In genomic region chr10:102853944-102854694, GRCh38 we compare ENCODE assay signal across 8 cellular contexts. TPM values are rescaled to one million over a fixed set of nuclear protein-coding genes. Genes with fewer than 3 reads are reported as not detected.
DNase-seq lines count a peak whose midpoint lies in the region; ATAC-seq, FAIRE-seq and TF ChIP-seq lines count a peak whose summit lies in the region.

Gene BORCS7 (plus strand): TSS chr10:102854259. CDS start chr10:102854287, 28 bp downstream.

- H3K27ac ChIP-seq in A673 (ENCODE audit: low read depth, low read length, poor library complexity, severe bottlenecking) = peak within 1 kb of the TSS; percentile 90
- peak within 1 kb of the TSS; percentile 87 for H3K27ac ChIP-seq in VCaP
- peak within 1 kb of the TSS; percentile 83 for H3K27ac ChIP-seq in mammary epithelial cell (ENCODE audit: insufficient read depth, low read depth, low read length)
- H3K27ac ChIP-seq in small intestine (ENCODE audit: low read depth in 1 of 2, low read length in 1 of 2) = peak within 1 kb of the TSS; percentile 76 to 94

- BruUV-seq in A673 (replicated peaks; lab: Mats Ljungman, UMichigan) (TSS peak; percentile 96), mammary epithelial cell (replicated peaks; lab: Mats Ljungman, UMichigan) (TSS peak; percentile 91)

- intact Hi-C loops in A673 (cut with micrococcal nuclease; ENCODE audit: unreplicated experiment) = no loop called here
- intact Hi-C loops in mammary epithelial cell (cut with micrococcal nuclease) = no loop called here

- dilution Hi-C loops in mammary epithelial cell (cut with HindIII; ENCODE audit: low sequenced_read_pairs) = no loop called here

- H3K9ac ChIP-seq in mammary epithelial cell (ENCODE audit: insufficient read depth, low read length) = peak within 1 kb of the TSS; percentile 90

- DNase-seq in A673 (ENCODE audit: low spot score) (peak; percentile 98), NCI-H2196 (lab: John Stamatoyannopoulos, UW; ENCODE audit: unreplicated experiment) (peak; percentile 82), mammary epithelial cell (peak; percentile 96), iPS-NIHi11 (ENCODE audit: low spot score) (peak; percentile 92), small intestine (peak; percentile 97)

- H3K4me2 ChIP-seq in mammary epithelial cell (ENCODE audit: insufficient read depth, low read depth, low read length) = peak within 1 kb of the TSS; percentile 83

- no peaks in the 10 kb centered on the region for H3K27me3 ChIP-seq in A673 (replicated peaks; ENCODE audit: insufficient read depth, low read depth, low read length, poor library complexity)
- no peaks in the 10 kb centered on the region for H3K27me3 ChIP-seq in mammary epithelial cell (ENCODE audit: insufficient read depth, low read length)
- H3K27me3 ChIP-seq in small intestine (ENCODE audit: control insufficient read depth in 2 of 2, insufficient read depth in 2 of 2, low read length in 2 of 2) = no peaks in the 10 kb centered on the region

- in situ Hi-C loops in mammary epithelial cell (cut with MboI; ENCODE audit: low sequenced_read_pairs in 2 of 2) = no loop called here

- peak within 1 kb of the TSS; percentile 99 for H2AFZ ChIP-seq in mammary epithelial cell (ENCODE audit: low read depth, low read length)

- H3K9me3 ChIP-seq in A673 (ENCODE audit: low read depth, low read length, poor library complexity, severe bottlenecking) (no peaks in the 10 kb centered on the region), mammary epithelial cell (replicated peaks; ENCODE audit: insufficient read depth, low read length) (no peaks in the 10 kb centered on the region), small intestine (ENCODE audit: control insufficient read depth, low read depth) (no peaks in the 10 kb centered on the region)

- CTCF ChIA-PET in A673 (lab: Charles Lee) = interaction anchor here (0.6 kb wide), 1 partner anchor 85 kb away, joined by 5 read pairs; no protein-coding TSS in a partner anchor
- CTCF ChIA-PET in mammary epithelial cell (lab: Charles Lee; ENCODE audit: low non-redundant PET) = interaction anchor here (0.7 kb wide), 1 partner anchor 10 kb away, joined by 3 read pairs; no protein-coding TSS in a partner anchor

- TF ChIP-seq CTCF in A673 (conservative IDR thresholded peaks at IDR 0.05; ENCODE audit: low read depth, low read length) = no peak
- TF ChIP-seq CTCF in VCaP (conservative IDR thresholded peaks at IDR 0.05) = no peak
- TF ChIP-seq CTCF in mammary epithelial cell (conservative IDR thresholded peaks at IDR 0.05 in 1 of 2, IDR thresholded peaks at IDR 0.05 in 1 of 2; ENCODE audit: extremely low read depth in 1 of 2, insufficient read depth in 1 of 2, low read depth in 1 of 2, low read length in 2 of 2) = no peak

- no peak for FAIRE-seq in small intestine (lab: Jason Lieb, UNC)

- POLR2A ChIA-PET in A673 (lab: Charles Lee; ENCODE audit: low non-redundant PET) = no interaction called here

- peak within 1 kb of the TSS; percentile 90 for H3K4me3 ChIP-seq in A673 (ENCODE audit: low read depth, low read length, poor library complexity, severe bottlenecking)
- H3K4me3 ChIP-seq in mammary epithelial cell (replicated peaks in 1 of 3; ENCODE audit: insufficient read depth in 1 of 3, low read depth in 2 of 3, low read length in 3 of 3) = peak within 1 kb of the TSS; percentile 69 to 88 (median 70)
- peak within 1 kb of the TSS; percentile 52 to 81 for H3K4me3 ChIP-seq in small intestine (ENCODE audit: low read depth in 1 of 2, low read length in 2 of 2)

- ATAC-seq in GM18868 (IDR thresholded peaks at IDR 0.05; ENCODE audit: unreplicated experiment) (peak; percentile 98), HG03108 (IDR thresholded peaks at IDR 0.05; ENCODE audit: unreplicated experiment) (peak; percentile 97)

- H4K20me1 ChIP-seq in mammary epithelial cell (ENCODE audit: insufficient read depth, low read length) = no peaks in the 10 kb centered on the region

- peaks cover 12% of the 10 kb centered on the region for H3K4me1 ChIP-seq in A673 (ENCODE audit: insufficient read depth, low read length, poor library complexity, severe bottlenecking)
- peaks cover 7% of the 10 kb centered on the region for H3K4me1 ChIP-seq in mammary epithelial cell (ENCODE audit: insufficient read depth, low read length)
- H3K4me1 ChIP-seq in small intestine (ENCODE audit: control insufficient read depth in 2 of 2, insufficient read depth in 1 of 2, low read depth in 1 of 2, low read length in 1 of 2) = no peaks in the 10 kb centered on the region

- H3K36me3 ChIP-seq in A673 (ENCODE audit: insufficient read depth, low read length, poor library complexity, severe bottlenecking) = no peaks in the 10 kb centered on the region
- H3K36me3 ChIP-seq in mammary epithelial cell (ENCODE audit: insufficient read depth, low read length) = no peaks in the 10 kb centered on the region
- no peaks in the 10 kb centered on the region for H3K36me3 ChIP-seq in small intestine (ENCODE audit: control insufficient read depth in 2 of 2, insufficient read depth in 2 of 2, low read length in 2 of 2)

- H3K79me2 ChIP-seq in mammary epithelial cell (ENCODE audit: insufficient read depth, low read length) = peaks cover 18% of the 10 kb centered on the region

- 41% methylated on average over 11 of the region's 41 CpGs for WGBS in mammary epithelial cell (ENCODE audit: low coverage, missing lambda C conversion rate)
- WGBS in small intestine, 3 donors = 1 to 6% (median 5%) methylated on average over 41 of the region's 41 CpGs

RNA-seq across cellular contexts. Expression of gene BORCS7, which starts in this region (rescaled TPM):
- 8.2 and 11.1 TPM in 2 replicates for total RNA-seq in A673 (2021)
- 10 to 100 TPM; 10.8 to 18.3 TPM for total RNA-seq in mammary epithelial cell
- 17.2 TPM for polyA plus RNA-seq in mammary epithelial cell
- polyA minus RNA-seq in mammary epithelial cell = 3.2 TPM
- 10 to 100 TPM; 38.9 to 49.4 (median 39.9) TPM for polyA plus RNA-seq in small intestine

Comparison
In these comparisons a context has a peak if more than half of its experiments do, and no peak if none do; other contexts are left out.
1. Peak in every context shown above with its lines: DNase-seq, ATAC-seq, H3K4me3 ChIP-seq and H3K27ac ChIP-seq.